Comparison of ENCODE assay signal across 23 cellular contexts in the genomic region with DNA sequence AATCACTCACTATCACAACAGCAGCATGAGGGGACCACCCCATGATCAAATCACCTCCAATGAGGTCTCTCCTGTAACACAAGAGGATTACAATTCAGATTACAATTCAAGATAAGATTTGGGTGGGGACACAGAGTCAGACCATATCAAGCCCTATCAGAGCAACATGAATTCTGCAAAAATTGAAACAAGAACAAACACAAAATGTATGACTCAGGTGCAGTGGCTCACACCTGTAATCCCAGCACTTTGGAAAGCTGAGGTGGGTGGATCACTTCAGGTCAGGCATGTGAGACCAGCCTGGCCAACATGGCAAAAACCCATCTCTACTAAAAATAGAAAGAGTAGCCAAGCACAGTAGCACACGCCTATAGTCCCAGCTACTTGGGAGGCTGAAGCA. TPM values are rescaled to one million over a fixed set of nuclear protein-coding genes. Genes with fewer than 3 reads are reported as not detected.
"Had no signal": no experiment of that assay in that cellular context is flagged by ENCODE, and none has a peak within 500 bp of the region (broad histone marks: within the 10 kb centered on the region; RNA-seq: fewer than 3 reads in every experiment).

No MANE protein-coding gene starts in this region.

- ATAC-seq: HepG2 had no signal

- H3K36me3 ChIP-seq: MG63 had no signal

- DNase-seq: IMR-90, Karpas-422, KG1, MG63, NCI-H1092, NCI-H1105 treated with DMSO at 0.1 percent for 48 hours, NCI-H1417 treated with DMSO at 0.1 percent for 48 hours, NCI-H146, NCI-H1694 treated with DMSO at 0.1 percent for 48 hours, NCI-H2029, NCI-H2081 treated with DMSO at 0.1 percent for 48 hours, NCI-H2171, NCI-H226, NCI-H446, NCI-H510A, NCI-H524 treated with DMSO at 0.1 percent for 48 hours, NCI-H69, NCI-H774, Right ventricle myocardium superior, RPMI8226, SK-N-SH had no signal

- H3K9me3 ChIP-seq: MG63, SK-N-SH had no signal

- H3K9ac ChIP-seq: SK-N-SH had no signal

- H3K4me3 ChIP-seq: MG63 had no signal

- H3K27me3 ChIP-seq: MG63 had no signal

- H3K4me2 ChIP-seq: SK-N-SH had no signal

- FAIRE-seq: HepG2, RCC 7860 had no signal

RNA-seq across cellular contexts. Expression of gene HPSE, which starts 13.4 kb away (rescaled TPM):
- total RNA-seq: HepG2 had no signal
- polyA plus RNA-seq: HepG2 had no signal
